ENCODE assay signal across 1 cellular context in genomic region chr18:54330768-54331548, GRCh38.
TF ChIP-seq lines count a peak whose summit lies in the region.

No MANE protein-coding gene starts in this region.

TF ChIP-seq in IMR-90, 13 proteins besides CTCF, POLR2A, EP300 and RAD21 (continued from another document):
- TF ChIP-seq FOS (IDR thresholded peaks at IDR 0.05; ENCODE audit: low read depth, low read length) = no peak
- TF ChIP-seq MXI1 (IDR thresholded peaks at IDR 0.05; ENCODE audit: borderline replicate concordance, low read depth, low read length) = no peak
- TF ChIP-seq RCOR1 (IDR thresholded peaks at IDR 0.05; ENCODE audit: insufficient replicate concordance, low read length) = no peak
- TF ChIP-seq CHD1 (IDR thresholded peaks at IDR 0.05; ENCODE audit: low read depth, low read length) = no peak
